ENCODE assay signal across 24 cellular contexts in genomic region chr13:45104294-45104693, GRCh38.
"Had no signal": no experiment of that assay in that cellular context is flagged by ENCODE, and none has a peak within 500 bp of the region (broad histone marks: within the 10 kb centered on the region; RNA-seq: fewer than 3 reads in every experiment).

No MANE protein-coding gene starts in this region.

- H3K4me2 ChIP-seq: smooth muscle cell had no signal

- H3K79me2 ChIP-seq: parathyroid adenoma had no signal

- H3K27ac ChIP-seq: left ventricle myocardium inferior, parathyroid adenoma, psoas muscle, right atrium auricular region, right lobe of liver, transverse colon, upper lobe of left lung, vagina had no signal

- H3K36me3 Mint-ChIP-seq: mesothelial cell of epicardium; naive B cell; natural killer cell; stimulated activated memory B cell treated with anti-CD40 and anti-IgM and Interleukin-4, amounts not matched to agents 10 μg/mL and 1 μg/mL and 100 μg/mL, for 72 hours had no signal

- H3K4me1 Mint-ChIP-seq: naive B cell had no signal

- H3K36me3 ChIP-seq: left ventricle myocardium inferior, right atrium auricular region, right lobe of liver, transverse colon, upper lobe of left lung, vagina had no signal

- DNase-seq: islet precursor cell; left ventricle myocardium inferior; mesendoderm; naive B cell; natural killer cell; nephron progenitor cell; psoas muscle; right lobe of liver; stimulated activated CD4-positive, alpha-beta T cell treated with anti-CD3 and anti-CD28 coated beads, Interleukin-1b, Interleukin-23, amount 100 ng/mL, for 48 hours; stimulated activated CD4-positive, alpha-beta T cell treated with anti-CD3 and anti-CD28 coated beads, Interleukin-2, amount 100 ng/mL, for 48 hours; stimulated activated CD4-positive, alpha-beta T cell treated with anti-CD3 and anti-CD28 coated beads, Interleukin-4, amount 100 ng/mL, for 4 hours; stimulated activated CD8-positive, alpha-beta memory T cell treated with anti-CD3 and anti-CD28 coated beads, Interleukin-4, amount 100 ng/mL, for 48 hours; stimulated activated naive CD4-positive, alpha-beta T cell treated with Interleukin-2 at 50 U/mL for 16 hours; stimulated activated naive CD8-positive, alpha-beta T cell treated with anti-CD3 and anti-CD28 coated beads, Interleukin-15, amount 100 ng/mL, for 72 hours; substantia nigra; transverse colon had no signal

- H3K27me3 ChIP-seq: right atrium auricular region, right lobe of liver, transverse colon, upper lobe of left lung, vagina had no signal

- H3K9me3 ChIP-seq: left ventricle myocardium inferior, psoas muscle, right atrium auricular region, right lobe of liver, transverse colon, upper lobe of left lung, vagina had no signal

- H3K9me3 Mint-ChIP-seq: mesothelial cell of epicardium; natural killer cell; nephron progenitor cell; stimulated activated memory B cell treated with anti-CD40 and anti-IgM and Interleukin-4, amounts not matched to agents 10 μg/mL and 1 μg/mL and 100 μg/mL, for 72 hours; stimulated activated naive CD8-positive, alpha-beta T cell treated with anti-CD3 and anti-CD28 coated beads, Interleukin-15, amount 100 ng/mL, for 72 hours had no signal

- ATAC-seq: natural killer cell; psoas muscle; right lobe of liver; stimulated activated memory B cell treated with anti-CD40 and anti-IgM and Interleukin-4, amounts not matched to agents 10 μg/mL and 1 μg/mL and 100 μg/mL, for 72 hours; stimulated activated naive CD8-positive, alpha-beta T cell treated with anti-CD3 and anti-CD28 coated beads, Interleukin-15, amount 100 ng/mL, for 72 hours had no signal

- H3K27ac Mint-ChIP-seq: mesothelial cell of epicardium; naive B cell; natural killer cell; nephron progenitor cell; stimulated activated memory B cell treated with anti-CD40 and anti-IgM and Interleukin-4, amounts not matched to agents 10 μg/mL and 1 μg/mL and 100 μg/mL, for 72 hours; stimulated activated naive CD8-positive, alpha-beta T cell treated with anti-CD3 and anti-CD28 coated beads, Interleukin-15, amount 100 ng/mL, for 72 hours had no signal

- H3K9ac ChIP-seq: parathyroid adenoma had no signal

- H3K4me3 ChIP-seq: left ventricle myocardium inferior, lung, psoas muscle, right atrium auricular region, right lobe of liver, smooth muscle cell, transverse colon, upper lobe of left lung, vagina had no signal

- H2AFZ ChIP-seq: parathyroid adenoma had no signal

- H3K4me3 Mint-ChIP-seq: mesothelial cell of epicardium; naive B cell; natural killer cell; nephron progenitor cell; stimulated activated memory B cell treated with anti-CD40 and anti-IgM and Interleukin-4, amounts not matched to agents 10 μg/mL and 1 μg/mL and 100 μg/mL, for 72 hours; stimulated activated naive CD8-positive, alpha-beta T cell treated with anti-CD3 and anti-CD28 coated beads, Interleukin-15, amount 100 ng/mL, for 72 hours had no signal
